In genomic region chr6:67680297-67680932, GRCh38 we compare ENCODE assay signal across 25 cellular contexts.
A peak's percentile ranks its signal among the peaks of the same experiment; 100 is the strongest.
DNase-seq lines count a peak whose midpoint lies in the region; ATAC-seq and TF ChIP-seq lines count a peak whose summit lies in the region.
"Had no signal": no experiment of that assay in that cellular context is flagged by ENCODE, and none has a peak within 500 bp of the region (broad histone marks: within the 10 kb centered on the region; RNA-seq: fewer than 3 reads in every experiment).

No MANE protein-coding gene starts in this region.

- DNase-seq in EL (peak; percentile 17), NCI-H69 (lab: John Stamatoyannopoulos, UW) (peak; percentile 11), colonic mucosa (peak; percentile 28), non-pigmented ciliary epithelial cell (ENCODE audit: low read depth) (peak; percentile 42), C1 segment of cervical spinal cord (lab: John Stamatoyannopoulos, UW) (no peak), AG08395 (ENCODE audit: low spot score) (no peak)
- no peak for DNase-seq in activated CD4-positive, alpha-beta T cell treated with anti-CD3 and anti-CD28 coated beads, Interleukin-2, amount 50 U/mL, for 4 hours
- DNase-seq: activated B cell treated with CpG ODN at 0.5 μM for 24 hours; activated naive CD4-positive, alpha-beta T cell treated with anti-CD3 and anti-CD28 coated beads, Interleukin-2, amount 50 U/mL, for 16 hours; AML-193; effector memory CD4-positive, alpha-beta T cell; glutamatergic neuron; NCI-H1092 treated with DMSO at 0.1 percent for 48 hours; NCI-H1930; NCI-H226; NCI-H774; stimulated activated CD8-positive, alpha-beta memory T cell treated with anti-CD3 and anti-CD28 coated beads, Interleukin-4, amount 100 ng/mL, for 48 hours; T1000; transverse colon had no signal

- no peak for TF ChIP-seq CTCF in colonic mucosa (IDR thresholded peaks at IDR 0.05)

- intact Hi-C loops in colonic mucosa (cut with DNase I): no loop called here

- ATAC-seq in HG03159 (IDR thresholded peaks at IDR 0.05; ENCODE audit: unreplicated experiment): no peak
- ATAC-seq: sciatic nerve had no signal

- H3K36me3 ChIP-seq in colonic mucosa: no peaks in the 10 kb centered on the region
- H3K36me3 ChIP-seq: ascending aorta, esophagus muscularis mucosa, neural progenitor cell, transverse colon had no signal

- H3K27ac ChIP-seq in colonic mucosa: no peak overlapping the region
- H3K27ac ChIP-seq: esophagus muscularis mucosa, neural progenitor cell, transverse colon had no signal

- H3K4me1 ChIP-seq in colonic mucosa: no peaks in the 10 kb centered on the region
- H3K4me1 ChIP-seq: ascending aorta, esophagus muscularis mucosa, neural progenitor cell, transverse colon had no signal

- no peak overlapping the region for H3K9ac ChIP-seq in colonic mucosa (ENCODE audit: low read depth in 2 of 2, low read length in 2 of 2)
- H3K9ac ChIP-seq: neural progenitor cell had no signal

- H3K9me3 ChIP-seq in colonic mucosa: no peaks in the 10 kb centered on the region

- no peak overlapping the region for H3K4me3 ChIP-seq in colonic mucosa
- H3K4me3 ChIP-seq: ascending aorta, esophagus muscularis mucosa, lung, neural progenitor cell, transverse colon had no signal

- no peaks in the 10 kb centered on the region for H3K27me3 ChIP-seq in colonic mucosa
- H3K27me3 ChIP-seq: ascending aorta, esophagus muscularis mucosa, neural progenitor cell, transverse colon had no signal

Comparison
In these comparisons a context has a peak if more than half of its experiments do, and no peak if none do; other contexts are left out.
1. DNase-seq: peak in EL (single experiment), NCI-H69 (single experiment), colonic mucosa (single experiment) and non-pigmented ciliary epithelial cell (single experiment); none in C1 segment of cervical spinal cord (0 of 14), activated CD4-positive, alpha-beta T cell treated with anti-CD3 and anti-CD28 coated beads, Interleukin-2, amount 50 U/mL, for 4 hours (0 of 2) and AG08395 (single experiment).